ENCODE assay signal across 1 cellular context in genomic region chr14:93963692-93964091, GRCh38.
TF ChIP-seq lines count a peak whose summit lies in the region.

No MANE protein-coding gene starts in this region.

TF ChIP-seq in SK-N-SH treated with all-trans-retinoic acid at 6 μM for 48 hours, 23 proteins besides CTCF, POLR2A, EP300 and RAD21:
- TF ChIP-seq TSHZ2 (CRISPR knock-in tag; IDR thresholded peaks at IDR 0.05), result no peak
- TF ChIP-seq, protein P1, sequence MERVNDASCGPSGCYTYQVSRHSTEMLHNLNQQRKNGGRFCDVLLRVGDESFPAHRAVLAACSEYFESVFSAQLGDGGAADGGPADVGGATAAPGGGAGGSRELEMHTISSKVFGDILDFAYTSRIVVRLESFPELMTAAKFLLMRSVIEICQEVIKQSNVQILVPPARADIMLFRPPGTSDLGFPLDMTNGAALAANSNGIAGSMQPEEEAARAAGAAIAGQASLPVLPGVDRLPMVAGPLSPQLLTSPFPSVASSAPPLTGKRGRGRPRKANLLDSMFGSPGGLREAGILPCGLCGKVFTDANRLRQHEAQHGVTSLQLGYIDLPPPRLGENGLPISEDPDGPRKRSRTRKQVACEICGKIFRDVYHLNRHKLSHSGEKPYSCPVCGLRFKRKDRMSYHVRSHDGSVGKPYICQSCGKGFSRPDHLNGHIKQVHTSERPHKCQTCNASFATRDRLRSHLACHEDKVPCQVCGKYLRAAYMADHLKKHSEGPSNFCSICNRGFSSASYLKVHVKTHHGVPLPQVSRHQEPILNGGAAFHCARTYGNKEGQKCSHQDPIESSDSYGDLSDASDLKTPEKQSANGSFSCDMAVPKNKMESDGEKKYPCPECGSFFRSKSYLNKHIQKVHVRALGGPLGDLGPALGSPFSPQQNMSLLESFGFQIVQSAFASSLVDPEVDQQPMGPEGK (CRISPR knock-in tag; IDR thresholded peaks at IDR 0.05; ENCODE audit: borderline replicate concordance), result no peak
- TF ChIP-seq ZNF8 (CRISPR knock-in tag; IDR thresholded peaks at IDR 0.05), result no peak
- TF ChIP-seq, protein P2, sequence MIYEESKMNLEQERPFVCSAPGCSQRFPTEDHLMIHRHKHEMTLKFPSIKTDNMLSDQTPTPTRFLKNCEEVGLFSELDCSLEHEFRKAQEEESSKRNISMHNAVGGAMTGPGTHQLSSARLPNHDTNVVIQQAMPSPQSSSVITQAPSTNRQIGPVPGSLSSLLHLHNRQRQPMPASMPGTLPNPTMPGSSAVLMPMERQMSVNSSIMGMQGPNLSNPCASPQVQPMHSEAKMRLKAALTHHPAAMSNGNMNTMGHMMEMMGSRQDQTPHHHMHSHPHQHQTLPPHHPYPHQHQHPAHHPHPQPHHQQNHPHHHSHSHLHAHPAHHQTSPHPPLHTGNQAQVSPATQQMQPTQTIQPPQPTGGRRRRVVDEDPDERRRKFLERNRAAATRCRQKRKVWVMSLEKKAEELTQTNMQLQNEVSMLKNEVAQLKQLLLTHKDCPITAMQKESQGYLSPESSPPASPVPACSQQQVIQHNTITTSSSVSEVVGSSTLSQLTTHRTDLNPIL (CRISPR knock-in tag; IDR thresholded peaks at IDR 0.05; ENCODE audit: low read depth), result no peak
- TF ChIP-seq ZNF70 (CRISPR knock-in tag; IDR thresholded peaks at IDR 0.05), result no peak
- TF ChIP-seq POU6F1 (CRISPR knock-in tag; IDR thresholded peaks at IDR 0.05; ENCODE audit: borderline replicate concordance, low read depth), result no peak
- TF ChIP-seq, protein P3, sequence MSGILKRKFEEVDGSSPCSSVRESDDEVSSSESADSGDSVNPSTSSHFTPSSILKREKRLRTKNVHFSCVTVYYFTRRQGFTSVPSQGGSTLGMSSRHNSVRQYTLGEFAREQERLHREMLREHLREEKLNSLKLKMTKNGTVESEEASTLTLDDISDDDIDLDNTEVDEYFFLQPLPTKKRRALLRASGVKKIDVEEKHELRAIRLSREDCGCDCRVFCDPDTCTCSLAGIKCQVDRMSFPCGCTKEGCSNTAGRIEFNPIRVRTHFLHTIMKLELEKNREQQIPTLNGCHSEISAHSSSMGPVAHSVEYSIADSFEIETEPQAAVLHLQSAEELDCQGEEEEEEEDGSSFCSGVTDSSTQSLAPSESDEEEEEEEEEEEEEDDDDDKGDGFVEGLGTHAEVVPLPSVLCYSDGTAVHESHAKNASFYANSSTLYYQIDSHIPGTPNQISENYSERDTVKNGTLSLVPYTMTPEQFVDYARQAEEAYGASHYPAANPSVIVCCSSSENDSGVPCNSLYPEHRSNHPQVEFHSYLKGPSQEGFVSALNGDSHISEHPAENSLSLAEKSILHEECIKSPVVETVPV (CRISPR knock-in tag; IDR thresholded peaks at IDR 0.05), result no peak
- TF ChIP-seq ZFP30 (CRISPR knock-in tag; IDR thresholded peaks at IDR 0.05), result no peak
- TF ChIP-seq ISL1 (CRISPR knock-in tag; IDR thresholded peaks at IDR 0.05), result no peak
- TF ChIP-seq TOX (CRISPR knock-in tag; IDR thresholded peaks at IDR 0.05; ENCODE audit: borderline replicate concordance), result no peak
- TF ChIP-seq SNAI2 (CRISPR knock-in tag; IDR thresholded peaks at IDR 0.05), result no peak
- TF ChIP-seq RARB (CRISPR knock-in tag; IDR thresholded peaks at IDR 0.05), result no peak
- no peak for TF ChIP-seq ZNF565 (CRISPR knock-in tag; conservative IDR thresholded peaks at IDR 0.05; ENCODE audit: low read depth)
- TF ChIP-seq PPARA (CRISPR knock-in tag; IDR thresholded peaks at IDR 0.05; ENCODE audit: borderline replicate concordance), result no peak
- TF ChIP-seq TCF4 (CRISPR knock-in tag; IDR thresholded peaks at IDR 0.05; ENCODE audit: borderline replicate concordance), result no peak
- TF ChIP-seq CSDC2 (CRISPR knock-in tag; IDR thresholded peaks at IDR 0.05), result no peak
- no peak for TF ChIP-seq ESRRG (CRISPR knock-in tag; IDR thresholded peaks at IDR 0.05)
